Comparison of ENCODE assay signal across 18 cellular contexts in genomic region chr12:102631274-102631673, GRCh38.
DNase-seq lines count a peak whose midpoint lies in the region; ATAC-seq, FAIRE-seq and TF ChIP-seq lines count a peak whose summit lies in the region.
"Had no signal": no experiment of that assay in that cellular context is flagged by ENCODE, and none has a peak within 500 bp of the region (broad histone marks: within the 10 kb centered on the region; RNA-seq: fewer than 3 reads in every experiment).

No MANE protein-coding gene starts in this region.

- no peak overlapping the region for H3K27ac Mint-ChIP-seq in GM23338
- H3K27ac Mint-ChIP-seq: memory B cell had no signal

- no peak for TF ChIP-seq CTCF in AG09309 (IDR thresholded peaks at IDR 0.05; ENCODE audit: control insufficient read depth, insufficient read depth, low read depth, low read length, missing control alignments)
- no peak for TF ChIP-seq CTCF in bronchial epithelial cell (IDR thresholded peaks at IDR 0.05; ENCODE audit: insufficient read depth, low read length, severe bottlenecking)
- no peak for TF ChIP-seq CTCF in GM23338 (conservative IDR thresholded peaks at IDR 0.05; ENCODE audit: low read depth in 2 of 2)

- peaks cover 7% of the 10 kb centered on the region; the same call in 2 of the 3 replicates for H3K36me3 Mint-ChIP-seq in GM23338 (ENCODE audit: low read depth)
- H3K36me3 Mint-ChIP-seq: memory B cell had no signal

- H3K4me3 Mint-ChIP-seq in GM23338 = no peak overlapping the region
- H3K4me3 Mint-ChIP-seq: memory B cell had no signal

- H3K4me2 ChIP-seq in mesendoderm (ENCODE audit: low read length) = no peak overlapping the region
- no peak overlapping the region for H3K4me2 ChIP-seq in GM23338
- H3K4me2 ChIP-seq: BLaER1 had no signal

- H3K36me3 ChIP-seq in bronchial epithelial cell (ENCODE audit: control insufficient read depth, insufficient read depth, low read length) = no peaks in the 10 kb centered on the region
- H3K36me3 ChIP-seq in mesendoderm (ENCODE audit: control insufficient read depth, insufficient read depth, low read length) = no peaks in the 10 kb centered on the region
- no peaks in the 10 kb centered on the region for H3K36me3 ChIP-seq in GM23338 (ENCODE audit: insufficient read depth)
- H3K36me3 ChIP-seq: BLaER1, ovary had no signal

- peaks cover 26% of the 10 kb centered on the region for H3K9me2 ChIP-seq in GM23338 (ENCODE audit: insufficient read depth)

- H3K27ac ChIP-seq in mesendoderm (ENCODE audit: low read depth, low read length) (no peak overlapping the region), GM23338 (ENCODE audit: low read depth) (no peak overlapping the region)
- H3K27ac ChIP-seq: BLaER1, ovary had no signal

- H4K8ac ChIP-seq in mesendoderm (ENCODE audit: low read depth, low read length) = no peak overlapping the region

- ATAC-seq in GM21825 (IDR thresholded peaks at IDR 0.05; ENCODE audit: unreplicated experiment) = no peak
- ATAC-seq in GM23338 = no peak
- ATAC-seq in GM21381 (IDR thresholded peaks at IDR 0.05; ENCODE audit: unreplicated experiment) = no peak
- ATAC-seq: Right ventricle myocardium inferior had no signal

- no peak overlapping the region for H2BK120ac ChIP-seq in mesendoderm (ENCODE audit: low read depth, low read length)

- H3K56ac ChIP-seq in mesendoderm (ENCODE audit: low read length) = no peak overlapping the region

- no peaks in the 10 kb centered on the region for H3K79me2 ChIP-seq in mesendoderm (ENCODE audit: control insufficient read depth, insufficient read depth, low read length)
- H3K79me2 ChIP-seq in GM23338 (replicated peaks; ENCODE audit: insufficient read depth) = no peaks in the 10 kb centered on the region

- H3K4me1 ChIP-seq in mesendoderm (ENCODE audit: control insufficient read depth, low read depth, low read length) (no peaks in the 10 kb centered on the region), GM23338 (ENCODE audit: insufficient read depth) (no peaks in the 10 kb centered on the region)

- no peak overlapping the region for H3K23ac ChIP-seq in mesendoderm (ENCODE audit: low read length)

- H3K9ac ChIP-seq in mesendoderm (ENCODE audit: low read length) = no peak overlapping the region
- H3K9ac ChIP-seq: BLaER1 had no signal

- no peaks in the 10 kb centered on the region for H4K20me1 ChIP-seq in GM23338 (replicated peaks; ENCODE audit: insufficient read depth)
- H4K20me1 ChIP-seq: BLaER1 had no signal

- H3K18ac ChIP-seq in mesendoderm (ENCODE audit: low read length) = no peak overlapping the region

- H3K9me3 Mint-ChIP-seq in GM23338 = peaks cover 12% of the 10 kb centered on the region

- H3K27me3 ChIP-seq in bronchial epithelial cell (ENCODE audit: control insufficient read depth, insufficient read depth, low read length) (no peaks in the 10 kb centered on the region), mesendoderm (ENCODE audit: insufficient read depth, low read length, poor library complexity) (no peaks in the 10 kb centered on the region), GM23338 (ENCODE audit: insufficient read depth) (no peaks in the 10 kb centered on the region)
- H3K27me3 ChIP-seq: BLaER1, ovary had no signal

- H3F3A ChIP-seq in GM23338 (replicated peaks; ENCODE audit: low read depth) = no peaks in the 10 kb centered on the region

- no peak overlapping the region for H3K4me3 ChIP-seq in AG09309 (ENCODE audit: control insufficient read depth, low read depth, low read length)
- H3K4me3 ChIP-seq in bronchial epithelial cell (ENCODE audit: low read depth, low read length) = no peak overlapping the region
- no peak overlapping the region for H3K4me3 ChIP-seq in mesendoderm (ENCODE audit: low read length)
- H3K4me3 ChIP-seq in GM23338 = no peak overlapping the region
- H3K4me3 ChIP-seq: BLaER1, ovary had no signal

- H4K5ac ChIP-seq in mesendoderm (ENCODE audit: low read length) = no peak overlapping the region

- no peak overlapping the region for H2AFZ ChIP-seq in GM23338

- H2BK5ac ChIP-seq in mesendoderm (ENCODE audit: low read length) = no peak overlapping the region

- no peak overlapping the region for H3K4ac ChIP-seq in mesendoderm (ENCODE audit: low read depth, low read length)

- no CpG with 5 or more reads among the region's 2 CpGs for WGBS in mesendoderm (ENCODE audit: extremely low coverage, insufficient coverage, low lambda C conversion rate)

- no peaks in the 10 kb centered on the region for H3K27me3 Mint-ChIP-seq in GM23338 (ENCODE audit: insufficient read depth, low read depth, poor library complexity)
- H3K27me3 Mint-ChIP-seq: memory B cell had no signal

- no peak for FAIRE-seq in bronchial epithelial cell (lab: Jason Lieb, UNC)
- FAIRE-seq: endothelial cell of umbilical vein, TTC549 had no signal

- no peaks in the 10 kb centered on the region for H3K4me1 Mint-ChIP-seq in GM23338
- H3K4me1 Mint-ChIP-seq: memory B cell had no signal

- H2BK15ac ChIP-seq in mesendoderm (replicated peaks; ENCODE audit: low read depth) = no peak overlapping the region

- DNase-seq in AG09309 (ENCODE audit: low read depth) (peak; percentile 44), LHCN-M2 (ENCODE audit: low read depth) (peak; percentile 80), bronchial epithelial cell (ENCODE audit: low read depth) (peak; percentile 37), mesendoderm (peak; percentile 30), GM23338 (ENCODE audit: low spot score) (no peak), Ammon's horn (ENCODE audit: low spot score) (no peak)
- DNase-seq: central memory CD4-positive, alpha-beta T cell; KG1; NCI-H1694 treated with DMSO at 0.1 percent for 48 hours; NCI-H526 treated with DMSO at 0.1 percent for 48 hours; ovary had no signal

- no peak overlapping the region for H2AK5ac ChIP-seq in mesendoderm (ENCODE audit: low read length)

- H3K79me1 ChIP-seq in mesendoderm (ENCODE audit: low read length) = no peaks in the 10 kb centered on the region

TF ChIP-seq in GM23338, 12 proteins besides CTCF, POLR2A, EP300 and RAD21 (continues in another document):
- TF ChIP-seq ZNF462 (CRISPR knock-in tag; IDR thresholded peaks at IDR 0.05) = no peak

Comparison
In these comparisons a context has a peak if more than half of its experiments do, and no peak if none do; other contexts are left out.
1. DNase-seq: peak in AG09309 (single experiment), LHCN-M2 (single experiment), bronchial epithelial cell (single experiment) and mesendoderm (single experiment); none in GM23338 (single experiment) and Ammon's horn (single experiment).